ENCODE assay signal across 14 cellular contexts in the genomic region with DNA sequence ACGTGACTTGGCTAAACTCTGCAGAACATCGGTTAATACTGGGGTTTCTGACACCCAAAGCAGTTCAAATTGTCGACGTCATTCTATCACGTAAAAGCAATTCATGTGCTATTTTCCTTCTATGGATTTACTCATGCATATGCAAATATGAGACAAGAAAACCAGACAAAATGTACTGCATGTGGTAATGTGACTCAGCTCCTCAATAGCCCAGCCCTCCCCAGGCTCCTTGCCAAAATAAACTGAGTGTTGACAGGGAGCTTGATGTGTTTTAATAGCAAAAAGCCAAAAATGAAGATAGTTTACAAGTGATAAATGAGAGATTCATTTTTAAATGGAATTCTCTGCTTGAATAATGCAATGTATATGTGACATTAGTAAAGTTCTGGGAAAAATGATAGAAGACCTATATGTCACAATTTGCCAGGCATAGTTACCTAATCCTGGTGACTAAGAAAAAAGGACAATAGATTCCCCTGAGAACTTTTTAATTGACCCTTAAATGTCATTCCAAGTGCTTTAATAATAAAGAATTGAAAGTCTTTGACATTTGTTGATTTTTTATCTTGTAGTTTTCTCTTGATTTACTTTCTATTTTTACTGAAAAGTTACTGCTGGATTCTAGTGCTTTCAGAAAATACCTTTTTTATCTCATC.
A peak's percentile ranks its signal among the peaks of the same experiment; 100 is the strongest.
DNase-seq lines count a peak whose midpoint lies in the region; TF ChIP-seq lines count a peak whose summit lies in the region.
"Had no signal": no experiment of that assay in that cellular context is flagged by ENCODE, and none has a peak within 500 bp of the region (broad histone marks: within the 10 kb centered on the region; RNA-seq: fewer than 3 reads in every experiment).

No MANE protein-coding gene starts in this region.

- peak; percentile 40 for DNase-seq in Calu3
- peak; percentile 79 for DNase-seq in SK-N-MC (ENCODE audit: low read depth, low spot score)
- DNase-seq in fibroblast of the conjunctiva (ENCODE audit: low read depth): peak; percentile 10
- no peak for DNase-seq in D341Med (ENCODE audit: low spot score)
- no peak for DNase-seq in SK-N-DZ (ENCODE audit: low spot score)
- no peak for DNase-seq in erythroblast (lab: John Stamatoyannopoulos, UW)
- DNase-seq in sigmoid colon: no peak
- DNase-seq: activated CD8-positive, alpha-beta memory T cell treated with anti-CD3 and anti-CD28 coated beads, Interleukin-2, amount 50 U/mL, for 4 hours; aorta; NCI-H510A treated with DMSO at 0.1 percent for 48 hours; stimulated activated CD4-positive, alpha-beta T cell treated with anti-CD3 and anti-CD28 coated beads, Interleukin-1b, Interleukin-23, amount 100 ng/mL, for 48 hours; stimulated activated naive CD8-positive, alpha-beta T cell treated with anti-CD3 and anti-CD28 coated beads, Interleukin-15, amount 100 ng/mL, for 72 hours had no signal

- no TSS peak for BruUV-seq in Calu3 (replicated peaks; lab: Mats Ljungman, UMichigan)

- H3K4me3 ChIP-seq in HUES6 (ENCODE audit: low read depth, low read length) (no peak overlapping the region; the same call in 1 of the 2 replicates), SK-N-MC (peak overlapping the region; percentile 6; the same call in 1 of the 2 replicates), sigmoid colon (no peak overlapping the region)
- H3K4me3 ChIP-seq: BLaER1 had no signal

- no peak for TF ChIP-seq POLR2A in erythroblast (IDR thresholded peaks at IDR 0.05; ENCODE audit: low read length)
- TF ChIP-seq POLR2A in sigmoid colon (IDR thresholded peaks at IDR 0.05): no peak

- WGBS in sigmoid colon, 2 donors: 69 to 73% methylated on average over 5 of the region's 5 CpGs

- intact Hi-C loops in Calu3 (cut with micrococcal nuclease; ENCODE audit: unreplicated experiment): no loop called here
- intact Hi-C loops in sigmoid colon (cut with DNase I): no loop called here

- no peaks in the 10 kb centered on the region for H3K4me1 Mint-ChIP-seq in Calu3 (ENCODE audit: low read depth, unreplicated experiment)
- H3K4me1 Mint-ChIP-seq: stimulated activated naive CD8-positive, alpha-beta T cell treated with anti-CD3 and anti-CD28 coated beads, Interleukin-15, amount 100 ng/mL, for 72 hours had no signal

- H3K27ac ChIP-seq in HUES6 (ENCODE audit: low read depth, low read length) (peak overlapping the region; percentile 67; the same call in 1 of the 2 replicates), SK-N-MC (peak overlapping the region; percentile 30; the same call in 1 of the 2 replicates), sigmoid colon (no peak overlapping the region)
- H3K27ac ChIP-seq: BLaER1 had no signal

- no peaks in the 10 kb centered on the region for H3K9me3 Mint-ChIP-seq in Calu3 (ENCODE audit: low read depth, unreplicated experiment)

- H3K4me1 ChIP-seq in HUES6 (ENCODE audit: control insufficient read depth, insufficient read depth, low read length) (peaks cover 32% of the 10 kb centered on the region), sigmoid colon (peaks cover 0 to 8% (median 3%) of the 10 kb centered on the region in 4 donors)
- H3K4me1 ChIP-seq: BLaER1 had no signal

- no peaks in the 10 kb centered on the region for H3K36me3 Mint-ChIP-seq in Calu3 (ENCODE audit: insufficient read depth, unreplicated experiment)

- H3K27me3 ChIP-seq in HUES6 (ENCODE audit: control insufficient read depth, insufficient read depth, low read length) (no peaks in the 10 kb centered on the region), sigmoid colon (no peaks in the 10 kb centered on the region)
- H3K27me3 ChIP-seq: BLaER1 had no signal

- H3K36me3 ChIP-seq in HUES6 (ENCODE audit: control insufficient read depth, insufficient read depth, low read length): no peaks in the 10 kb centered on the region
- H3K36me3 ChIP-seq in SK-N-MC (ENCODE audit: insufficient read depth, low read length): no peaks in the 10 kb centered on the region
- H3K36me3 ChIP-seq in sigmoid colon: no peaks in the 10 kb centered on the region
- H3K36me3 ChIP-seq: BLaER1 had no signal

- CTCF ChIA-PET in Calu3 (lab: Charles Lee): no interaction called here

- H3K9ac ChIP-seq in HUES6 (ENCODE audit: low read length): no peak overlapping the region
- H3K9ac ChIP-seq in SK-N-MC (ENCODE audit: insufficient read length): no peak overlapping the region
- H3K9ac ChIP-seq: BLaER1 had no signal

- no peaks in the 10 kb centered on the region for H3K27me3 Mint-ChIP-seq in Calu3 (ENCODE audit: unreplicated experiment)
- H3K27me3 Mint-ChIP-seq: stimulated activated naive CD8-positive, alpha-beta T cell treated with anti-CD3 and anti-CD28 coated beads, Interleukin-15, amount 100 ng/mL, for 72 hours had no signal

- no peak overlapping the region for H3K4me3 Mint-ChIP-seq in Calu3 (ENCODE audit: low read depth, unreplicated experiment)
- H3K4me3 Mint-ChIP-seq: stimulated activated naive CD8-positive, alpha-beta T cell treated with anti-CD3 and anti-CD28 coated beads, Interleukin-15, amount 100 ng/mL, for 72 hours had no signal

- no peak for TF ChIP-seq EP300 in sigmoid colon (IDR thresholded peaks at IDR 0.05)

- H3K9me3 ChIP-seq in HUES6 (ENCODE audit: control insufficient read depth, insufficient read depth, low read depth, low read length): no peaks in the 10 kb centered on the region
- no peaks in the 10 kb centered on the region for H3K9me3 ChIP-seq in SK-N-MC (ENCODE audit: low read depth, low read length)
- no peaks in the 10 kb centered on the region for H3K9me3 ChIP-seq in sigmoid colon
- H3K9me3 ChIP-seq: BLaER1 had no signal

- H3K27ac Mint-ChIP-seq in Calu3 (ENCODE audit: unreplicated experiment): no peak overlapping the region
- H3K27ac Mint-ChIP-seq: stimulated activated naive CD8-positive, alpha-beta T cell treated with anti-CD3 and anti-CD28 coated beads, Interleukin-15, amount 100 ng/mL, for 72 hours had no signal

- TF ChIP-seq CTCF in Calu3 (IDR thresholded peaks at IDR 0.05; ENCODE audit: unreplicated experiment) (no peak), sigmoid colon (IDR thresholded peaks at IDR 0.05) (no peak)

Comparison
In these comparisons a context has a peak if more than half of its experiments do, and no peak if none do; other contexts are left out.
1. DNase-seq: peak in Calu3 (single experiment), SK-N-MC (single experiment) and fibroblast of the conjunctiva (single experiment); none in D341Med (single experiment), SK-N-DZ (single experiment), erythroblast (0 of 2) and sigmoid colon (single experiment).
2. H3K27ac ChIP-seq: peak in HUES6 (single experiment) and SK-N-MC (single experiment); none in sigmoid colon (0 of 4).